10 cellular contexts compared by ENCODE assay signal in genomic region chr20:64058536-64058935, GRCh38. TPM values are rescaled to one million over a fixed set of nuclear protein-coding genes. Genes with fewer than 3 reads are reported as not detected.
A peak's percentile ranks its signal among the peaks of the same experiment; 100 is the strongest.
DNase-seq lines count a peak whose midpoint lies in the region; ATAC-seq, FAIRE-seq and TF ChIP-seq lines count a peak whose summit lies in the region.
"Had no signal": no experiment of that assay in that cellular context is flagged by ENCODE, and none has a peak within 500 bp of the region (broad histone marks: within the 10 kb centered on the region; RNA-seq: fewer than 3 reads in every experiment).

No MANE protein-coding gene starts in this region.

- H3F3A ChIP-seq in PC-3 (ENCODE audit: low read length, unreplicated experiment) = no peaks in the 10 kb centered on the region

- H3K9me3 Mint-ChIP-seq in activated naive CD4-positive, alpha-beta T cell treated with anti-CD3 and anti-CD28 coated beads, Interleukin-2, amount 10 ng/mL, durations not matched to agents 7 days and 5 days = no peaks in the 10 kb centered on the region

- no peak overlapping the region for H3K9ac ChIP-seq in PC-3 (ENCODE audit: low read length)
- no peak overlapping the region for H3K9ac ChIP-seq in skeletal muscle satellite cell (ENCODE audit: low read depth, low read length)
- H3K9ac ChIP-seq: parathyroid adenoma had no signal

- H3K4me2 ChIP-seq in PC-3 (ENCODE audit: low read length) = peak overlapping the region; percentile 18; the same call in 1 of the 2 replicates
- peak overlapping the region; percentile 18 for H3K4me2 ChIP-seq in skeletal muscle satellite cell (ENCODE audit: low read length)

- H3K27me3 ChIP-seq in PC-3 (ENCODE audit: low read length) (no peaks in the 10 kb centered on the region), bronchial epithelial cell (ENCODE audit: control insufficient read depth, insufficient read depth, low read length) (no peaks in the 10 kb centered on the region), skeletal muscle satellite cell (ENCODE audit: control insufficient read depth, insufficient read depth, low read length) (peaks cover 10% of the 10 kb centered on the region), WERI-Rb-1 (ENCODE audit: insufficient read depth, low read depth, severe bottlenecking) (no peaks in the 10 kb centered on the region)

- no peak for FAIRE-seq in bronchial epithelial cell (lab: Jason Lieb, UNC)

- POLR2A ChIA-PET in PC-3 (lab: Charles Lee; ENCODE audit: unreplicated experiment) = no interaction called here

- no peaks in the 10 kb centered on the region for H4K20me1 ChIP-seq in PC-3 (ENCODE audit: low read length)

- intact Hi-C loops in PC-3 (cut with micrococcal nuclease) = no loop called here

- no TSS peak for BruUV-seq in PC-3 (replicated peaks; lab: Mats Ljungman, UMichigan)

- H3K4me1 Mint-ChIP-seq in activated naive CD4-positive, alpha-beta T cell treated with anti-CD3 and anti-CD28 coated beads, Interleukin-2, amount 10 ng/mL, durations not matched to agents 7 days and 5 days = peaks cover 41% of the 10 kb centered on the region

- CTCF ChIA-PET in activated naive CD4-positive, alpha-beta T cell treated with anti-CD3 and anti-CD28 coated beads, Interleukin-2, amount 10 ng/mL, durations not matched to agents 7 days and 5 days (lab: Charles Lee) = interaction anchor here (1.7 to 2.8 kb wide), 2 partner anchors 20 to 78 kb away, joined by 7 to 16 read pairs; partner anchors contain the start of genes PRPF6 and SAMD10
- CTCF ChIA-PET in PC-3 (lab: Charles Lee) = no interaction called here

- DNase-seq in activated naive CD4-positive, alpha-beta T cell treated with anti-CD3 and anti-CD28 coated beads, Interleukin-2, amount 10 ng/mL, durations not matched to agents 7 days and 5 days = no peak
- no peak for DNase-seq in activated naive CD4-positive, alpha-beta T cell treated with anti-CD3 and anti-CD28 coated beads, Interleukin-2, amount 50 U/mL, for 16 hours
- DNase-seq in PC-3 = peak; percentile 26
- DNase-seq in bronchial epithelial cell (ENCODE audit: low read depth) = peak; percentile 51
- DNase-seq in stimulated activated CD4-positive, alpha-beta T cell treated with anti-CD3 and anti-CD28 coated beads, Interleukin-2, amount 100 ng/mL, for 48 hours = no peak
- no peak for DNase-seq in WERI-Rb-1

- no peak overlapping the region for H3K27ac ChIP-seq in PC-3 (ENCODE audit: low read length)
- H3K27ac ChIP-seq in WERI-Rb-1 = no peak overlapping the region
- H3K27ac ChIP-seq: parathyroid adenoma, SK-N-MC had no signal

- H3K4me3 Mint-ChIP-seq in activated naive CD4-positive, alpha-beta T cell treated with anti-CD3 and anti-CD28 coated beads, Interleukin-2, amount 10 ng/mL, durations not matched to agents 7 days and 5 days = peak overlapping the region; percentile 76

- H3K36me3 ChIP-seq in PC-3 (ENCODE audit: low read depth, low read length) (no peaks in the 10 kb centered on the region), bronchial epithelial cell (ENCODE audit: control insufficient read depth, insufficient read depth, low read length) (no peaks in the 10 kb centered on the region), skeletal muscle satellite cell (ENCODE audit: insufficient read depth, low read length) (no peaks in the 10 kb centered on the region), WERI-Rb-1 (no peaks in the 10 kb centered on the region)

- H3K4me3 ChIP-seq in PC-3 (ENCODE audit: low read length) (no peak overlapping the region), bronchial epithelial cell (ENCODE audit: low read depth, low read length) (no peak overlapping the region), skeletal muscle satellite cell (ENCODE audit: low read length) (no peak overlapping the region), WERI-Rb-1 (ENCODE audit: low read depth, low read length) (no peak overlapping the region)
- H3K4me3 ChIP-seq: SK-N-MC had no signal

- H3K79me2 ChIP-seq in PC-3 (ENCODE audit: low read length) = 0 out of 2 replicates have a peak, but pooled peaks cover 3% of the 10 kb centered on the region
- H3K79me2 ChIP-seq: parathyroid adenoma had no signal

- peak overlapping the region; percentile 36; the same call in 1 of the 2 replicates for H2AFZ ChIP-seq in PC-3 (ENCODE audit: low read length)

- H3K27me3 Mint-ChIP-seq in activated naive CD4-positive, alpha-beta T cell treated with anti-CD3 and anti-CD28 coated beads, Interleukin-2, amount 10 ng/mL, durations not matched to agents 7 days and 5 days = peaks cover 33% of the 10 kb centered on the region

- H3K9me3 ChIP-seq in PC-3 (ENCODE audit: low read length) (no peaks in the 10 kb centered on the region), skeletal muscle satellite cell (replicated peaks; ENCODE audit: low read length) (no peaks in the 10 kb centered on the region), WERI-Rb-1 (ENCODE audit: severe bottlenecking) (no peaks in the 10 kb centered on the region)

- TF ChIP-seq CTCF in PC-3 (conservative IDR thresholded peaks at IDR 0.05; ENCODE audit: low read depth, low read length) (no peak), bronchial epithelial cell (IDR thresholded peaks at IDR 0.05; ENCODE audit: insufficient read depth, low read length, severe bottlenecking) (no peak), WERI-Rb-1 (IDR thresholded peaks at IDR 0.05; ENCODE audit: low read depth, low read length) (no peak)

- H3K27ac Mint-ChIP-seq in activated naive CD4-positive, alpha-beta T cell treated with anti-CD3 and anti-CD28 coated beads, Interleukin-2, amount 10 ng/mL, durations not matched to agents 7 days and 5 days = no peak overlapping the region

- ATAC-seq in PC-3 (peak; percentile 13), GM21515 (IDR thresholded peaks at IDR 0.05; ENCODE audit: unreplicated experiment) (no peak)

- peaks cover 2% of the 10 kb centered on the region for H3K36me3 Mint-ChIP-seq in activated naive CD4-positive, alpha-beta T cell treated with anti-CD3 and anti-CD28 coated beads, Interleukin-2, amount 10 ng/mL, durations not matched to agents 7 days and 5 days

- H3K4me1 ChIP-seq in PC-3 (ENCODE audit: insufficient read depth, low read length) = peaks cover 16% of the 10 kb centered on the region
- H3K4me1 ChIP-seq in skeletal muscle satellite cell (ENCODE audit: control insufficient read depth, insufficient read depth, low read length) = peaks cover 15% of the 10 kb centered on the region

- no peaks in the 10 kb centered on the region for H3K9me2 ChIP-seq in PC-3 (replicated peaks; ENCODE audit: low read length)

RNA-seq across cellular contexts. Expression of gene TCEA2, which starts 4.5 kb away (rescaled TPM):
- total RNA-seq in PC-3 (2014; rRNA removed) (19.1 and 23.4 TPM in 2 replicates), bronchial epithelial cell (5.1 and 5.5 TPM in 2 replicates)
- 8.9 and 13.3 TPM in 2 replicates for total RNA-seq in skeletal muscle satellite cell (2012; rRNA removed)

RNA-seq across cellular contexts. Expression of gene SOX18, which starts 9.1 kb away (rescaled TPM):
- 1.1 and 1.5 TPM in 2 replicates for total RNA-seq in PC-3 (2014; rRNA removed)
- not detected in 2 replicates for total RNA-seq in bronchial epithelial cell
- not detected in 2 replicates for total RNA-seq in skeletal muscle satellite cell (2012; rRNA removed)

RNA-seq across cellular contexts. Expression of gene RGS19, which starts 20.8 kb away (rescaled TPM):
- total RNA-seq in PC-3 (2014; rRNA removed) (43.2 and 54.3 TPM in 2 replicates), bronchial epithelial cell (6.1 and 6.7 TPM in 2 replicates)
- total RNA-seq in skeletal muscle satellite cell (2012; rRNA removed) = 5.8 and 12.5 TPM in 2 replicates

RNA-seq across cellular contexts. Expression of gene OPRL1, which starts 21.3 kb away (rescaled TPM):
- total RNA-seq in PC-3 (2014; rRNA removed) (5.6 and 7.4 TPM in 2 replicates), bronchial epithelial cell (under 0.01 and 0.13 TPM in 2 replicates)
- 0.22 and 0.51 TPM in 2 replicates for total RNA-seq in skeletal muscle satellite cell (2012; rRNA removed)

RNA-seq across cellular contexts. Expression of gene C20orf204, which starts 22.6 kb away (rescaled TPM):
- 2.1 and 3.4 TPM in 2 replicates for total RNA-seq in PC-3 (2014; rRNA removed)
- 0.53 and 1.2 TPM in 2 replicates for total RNA-seq in bronchial epithelial cell
- 0.51 and 0.87 TPM in 2 replicates for total RNA-seq in skeletal muscle satellite cell (2012; rRNA removed)

Comparison
In these comparisons a context has a peak if more than half of its experiments do, and no peak if none do; other contexts are left out.
1. DNase-seq: peak in PC-3 (single experiment) and bronchial epithelial cell (single experiment); none in activated naive CD4-positive, alpha-beta T cell treated with anti-CD3 and anti-CD28 coated beads, Interleukin-2, amount 10 ng/mL, durations not matched to agents 7 days and 5 days (single experiment), activated naive CD4-positive, alpha-beta T cell treated with anti-CD3 and anti-CD28 coated beads, Interleukin-2, amount 50 U/mL, for 16 hours (single experiment), stimulated activated CD4-positive, alpha-beta T cell treated with anti-CD3 and anti-CD28 coated beads, Interleukin-2, amount 100 ng/mL, for 48 hours (0 of 2) and WERI-Rb-1 (single experiment).